ENCODE assay signal across 15 cellular contexts in genomic region chr13:98222081-98222554, GRCh38. TPM values are rescaled to one million over a fixed set of nuclear protein-coding genes. Genes with fewer than 3 reads are reported as not detected.
A peak's percentile ranks its signal among the peaks of the same experiment; 100 is the strongest.
DNase-seq lines count a peak whose midpoint lies in the region; ATAC-seq and TF ChIP-seq lines count a peak whose summit lies in the region.
"Had no signal": no experiment of that assay in that cellular context is flagged by ENCODE, and none has a peak within 500 bp of the region (broad histone marks: within the 10 kb centered on the region; RNA-seq: fewer than 3 reads in every experiment).

No MANE protein-coding gene starts in this region.

- no peaks in the 10 kb centered on the region for H3K27me3 Mint-ChIP-seq in nephron progenitor cell (ENCODE audit: low read depth, poor library complexity)

- peaks cover 75% of the 10 kb centered on the region for H3K4me1 Mint-ChIP-seq in nephron progenitor cell

- peak overlapping the region; percentile 42 for H3K27ac Mint-ChIP-seq in nephron progenitor cell
- H3K27ac Mint-ChIP-seq: activated naive CD8-positive, alpha-beta T cell; effector memory CD8-positive, alpha-beta T cell had no signal

- DNase-seq in EL (peak; percentile 63), NCI-H69 (lab: John Stamatoyannopoulos, UW) (peak; percentile 37), dermis blood vessel endothelial cell (peak; percentile 45), nephron progenitor cell (no peak), UCSD-AML1 (lab: John Stamatoyannopoulos, UW; ENCODE audit: unreplicated experiment) (no peak), germinal center (ENCODE audit: low spot score) (no peak)
- DNase-seq: BE2C; effector memory CD8-positive, alpha-beta T cell; NCI-H187 treated with DMSO at 0.1 percent for 48 hours; stimulated activated CD4-positive, alpha-beta T cell treated with anti-CD3 and anti-CD28 coated beads, Interleukin-4, amount 100 ng/mL, for 24 hours; stimulated activated naive CD4-positive, alpha-beta T cell treated with Interleukin-2 at 50 U/mL for 16 hours had no signal

- H3K9me3 Mint-ChIP-seq in nephron progenitor cell: peaks cover 12% of the 10 kb centered on the region
- H3K9me3 Mint-ChIP-seq: effector memory CD8-positive, alpha-beta T cell had no signal

- H3K4me3 Mint-ChIP-seq in nephron progenitor cell: no peak overlapping the region
- H3K4me3 Mint-ChIP-seq: activated naive CD8-positive, alpha-beta T cell; effector memory CD8-positive, alpha-beta T cell had no signal

- no peak for TF ChIP-seq CTCF in nephron progenitor cell (IDR thresholded peaks at IDR 0.05)

- peaks cover 48% of the 10 kb centered on the region for H3K36me3 Mint-ChIP-seq in nephron progenitor cell (ENCODE audit: low read depth)
- H3K36me3 Mint-ChIP-seq: activated naive CD8-positive, alpha-beta T cell had no signal

- ATAC-seq in HG03175 (IDR thresholded peaks at IDR 0.05; ENCODE audit: unreplicated experiment) (no peak), GM19351 (IDR thresholded peaks at IDR 0.05; ENCODE audit: unreplicated experiment) (no peak)
- ATAC-seq: effector memory CD8-positive, alpha-beta T cell; HepG2 had no signal

RNA-seq across cellular contexts. Expression of gene RNF113B, which starts 45.0 kb away (rescaled TPM):
- total RNA-seq in dermis blood vessel endothelial cell: not detected in 2 replicates
- total RNA-seq: HepG2 had no signal

Comparison
In these comparisons a context has a peak if more than half of its experiments do, and no peak if none do; other contexts are left out.
1. DNase-seq: peak in EL (single experiment), NCI-H69 (single experiment) and dermis blood vessel endothelial cell (single experiment); none in nephron progenitor cell (single experiment), UCSD-AML1 (single experiment) and germinal center (single experiment).